1 cellular context compared by ENCODE assay signal in the genomic region with DNA sequence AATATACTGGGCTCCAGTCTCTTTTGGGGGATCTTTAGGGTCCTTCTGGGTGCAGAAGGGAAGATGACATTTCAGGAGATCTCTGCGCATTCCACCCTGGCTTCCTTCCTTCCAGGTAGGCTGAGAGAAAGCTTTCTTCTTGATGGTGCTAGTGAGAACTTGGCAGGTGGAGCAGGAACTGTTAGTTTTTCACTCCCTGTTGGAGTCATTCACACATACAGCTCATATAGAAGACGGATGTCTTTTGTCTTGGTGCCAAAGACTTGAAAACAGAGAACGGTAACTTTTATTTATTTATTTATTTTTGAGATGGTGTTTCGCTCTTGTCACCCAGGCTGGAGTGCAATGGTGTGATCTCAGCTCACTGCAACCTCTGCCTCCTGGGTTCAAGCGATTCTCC.
TF ChIP-seq lines count a peak whose summit lies in the region.

No MANE protein-coding gene starts in this region.

TF ChIP-seq in WTC11, 78 proteins besides CTCF, POLR2A, EP300 and RAD21 (continued from another document):
- TF ChIP-seq, protein P1, sequence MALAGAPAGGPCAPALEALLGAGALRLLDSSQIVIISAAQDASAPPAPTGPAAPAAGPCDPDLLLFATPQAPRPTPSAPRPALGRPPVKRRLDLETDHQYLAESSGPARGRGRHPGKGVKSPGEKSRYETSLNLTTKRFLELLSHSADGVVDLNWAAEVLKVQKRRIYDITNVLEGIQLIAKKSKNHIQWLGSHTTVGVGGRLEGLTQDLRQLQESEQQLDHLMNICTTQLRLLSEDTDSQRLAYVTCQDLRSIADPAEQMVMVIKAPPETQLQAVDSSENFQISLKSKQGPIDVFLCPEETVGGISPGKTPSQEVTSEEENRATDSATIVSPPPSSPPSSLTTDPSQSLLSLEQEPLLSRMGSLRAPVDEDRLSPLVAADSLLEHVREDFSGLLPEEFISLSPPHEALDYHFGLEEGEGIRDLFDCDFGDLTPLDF (CRISPR knock-in tag; IDR thresholded peaks at IDR 0.05): no peak
- TF ChIP-seq ESRRA (CRISPR knock-in tag; IDR thresholded peaks at IDR 0.05; ENCODE audit: borderline replicate concordance): no peak
- no peak for TF ChIP-seq KAT7 (CRISPR knock-in tag; IDR thresholded peaks at IDR 0.05; ENCODE audit: borderline replicate concordance)
- TF ChIP-seq, protein P2, sequence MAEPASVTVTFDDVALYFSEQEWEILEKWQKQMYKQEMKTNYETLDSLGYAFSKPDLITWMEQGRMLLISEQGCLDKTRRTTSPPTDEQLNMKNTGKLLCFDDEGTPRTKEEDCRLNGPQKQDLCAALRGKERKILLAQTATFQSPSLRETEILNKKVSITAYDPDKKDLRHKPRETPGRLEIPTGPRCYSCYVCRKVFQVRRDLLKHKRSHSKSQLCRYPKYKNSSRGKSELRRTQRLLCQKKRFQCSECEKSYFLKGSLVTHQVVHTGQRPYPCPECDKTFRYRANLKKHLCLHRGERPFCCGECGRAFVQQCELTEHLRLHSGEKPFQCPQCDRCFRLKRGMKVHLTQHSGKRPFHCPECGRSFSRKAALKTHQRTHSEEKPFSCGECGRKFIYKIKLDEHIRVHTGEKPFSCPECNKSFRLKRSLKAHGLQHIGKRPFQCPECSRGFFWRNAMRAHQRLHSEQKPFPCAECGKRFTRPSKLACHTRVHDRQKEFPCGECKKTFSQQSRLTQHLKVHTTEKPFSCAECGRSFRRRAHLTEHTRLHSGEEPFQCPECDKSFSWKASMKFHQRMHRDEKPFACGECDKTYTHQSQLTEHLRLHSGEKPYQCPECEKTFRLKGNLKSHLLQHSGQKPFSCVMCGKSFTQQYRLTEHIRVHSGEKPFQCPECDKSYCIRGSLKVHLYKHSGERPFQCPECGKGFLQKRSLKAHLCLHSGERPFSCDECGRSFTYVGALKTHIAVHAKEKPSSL (CRISPR knock-in tag; conservative IDR thresholded peaks at IDR 0.05): no peak
- TF ChIP-seq, protein P3, sequence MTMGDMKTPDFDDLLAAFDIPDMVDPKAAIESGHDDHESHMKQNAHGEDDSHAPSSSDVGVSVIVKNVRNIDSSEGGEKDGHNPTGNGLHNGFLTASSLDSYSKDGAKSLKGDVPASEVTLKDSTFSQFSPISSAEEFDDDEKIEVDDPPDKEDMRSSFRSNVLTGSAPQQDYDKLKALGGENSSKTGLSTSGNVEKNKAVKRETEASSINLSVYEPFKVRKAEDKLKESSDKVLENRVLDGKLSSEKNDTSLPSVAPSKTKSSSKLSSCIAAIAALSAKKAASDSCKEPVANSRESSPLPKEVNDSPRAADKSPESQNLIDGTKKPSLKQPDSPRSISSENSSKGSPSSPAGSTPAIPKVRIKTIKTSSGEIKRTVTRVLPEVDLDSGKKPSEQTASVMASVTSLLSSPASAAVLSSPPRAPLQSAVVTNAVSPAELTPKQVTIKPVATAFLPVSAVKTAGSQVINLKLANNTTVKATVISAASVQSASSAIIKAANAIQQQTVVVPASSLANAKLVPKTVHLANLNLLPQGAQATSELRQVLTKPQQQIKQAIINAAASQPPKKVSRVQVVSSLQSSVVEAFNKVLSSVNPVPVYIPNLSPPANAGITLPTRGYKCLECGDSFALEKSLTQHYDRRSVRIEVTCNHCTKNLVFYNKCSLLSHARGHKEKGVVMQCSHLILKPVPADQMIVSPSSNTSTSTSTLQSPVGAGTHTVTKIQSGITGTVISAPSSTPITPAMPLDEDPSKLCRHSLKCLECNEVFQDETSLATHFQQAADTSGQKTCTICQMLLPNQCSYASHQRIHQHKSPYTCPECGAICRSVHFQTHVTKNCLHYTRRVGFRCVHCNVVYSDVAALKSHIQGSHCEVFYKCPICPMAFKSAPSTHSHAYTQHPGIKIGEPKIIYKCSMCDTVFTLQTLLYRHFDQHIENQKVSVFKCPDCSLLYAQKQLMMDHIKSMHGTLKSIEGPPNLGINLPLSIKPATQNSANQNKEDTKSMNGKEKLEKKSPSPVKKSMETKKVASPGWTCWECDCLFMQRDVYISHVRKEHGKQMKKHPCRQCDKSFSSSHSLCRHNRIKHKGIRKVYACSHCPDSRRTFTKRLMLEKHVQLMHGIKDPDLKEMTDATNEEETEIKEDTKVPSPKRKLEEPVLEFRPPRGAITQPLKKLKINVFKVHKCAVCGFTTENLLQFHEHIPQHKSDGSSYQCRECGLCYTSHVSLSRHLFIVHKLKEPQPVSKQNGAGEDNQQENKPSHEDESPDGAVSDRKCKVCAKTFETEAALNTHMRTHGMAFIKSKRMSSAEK (CRISPR knock-in tag; IDR thresholded peaks at IDR 0.05; ENCODE audit: borderline replicate concordance): no peak
- no peak for TF ChIP-seq NFYB (CRISPR knock-in tag; conservative IDR thresholded peaks at IDR 0.05; ENCODE audit: low read depth)
- TF ChIP-seq MYBL2 (CRISPR knock-in tag; IDR thresholded peaks at IDR 0.05): no peak
- no peak for TF ChIP-seq ZNF671 (CRISPR knock-in tag; IDR thresholded peaks at IDR 0.05)
- TF ChIP-seq ZNF416 (CRISPR knock-in tag; IDR thresholded peaks at IDR 0.05): no peak
- no peak for TF ChIP-seq ZNF121 (CRISPR knock-in tag; IDR thresholded peaks at IDR 0.05)
- TF ChIP-seq, protein P4, sequence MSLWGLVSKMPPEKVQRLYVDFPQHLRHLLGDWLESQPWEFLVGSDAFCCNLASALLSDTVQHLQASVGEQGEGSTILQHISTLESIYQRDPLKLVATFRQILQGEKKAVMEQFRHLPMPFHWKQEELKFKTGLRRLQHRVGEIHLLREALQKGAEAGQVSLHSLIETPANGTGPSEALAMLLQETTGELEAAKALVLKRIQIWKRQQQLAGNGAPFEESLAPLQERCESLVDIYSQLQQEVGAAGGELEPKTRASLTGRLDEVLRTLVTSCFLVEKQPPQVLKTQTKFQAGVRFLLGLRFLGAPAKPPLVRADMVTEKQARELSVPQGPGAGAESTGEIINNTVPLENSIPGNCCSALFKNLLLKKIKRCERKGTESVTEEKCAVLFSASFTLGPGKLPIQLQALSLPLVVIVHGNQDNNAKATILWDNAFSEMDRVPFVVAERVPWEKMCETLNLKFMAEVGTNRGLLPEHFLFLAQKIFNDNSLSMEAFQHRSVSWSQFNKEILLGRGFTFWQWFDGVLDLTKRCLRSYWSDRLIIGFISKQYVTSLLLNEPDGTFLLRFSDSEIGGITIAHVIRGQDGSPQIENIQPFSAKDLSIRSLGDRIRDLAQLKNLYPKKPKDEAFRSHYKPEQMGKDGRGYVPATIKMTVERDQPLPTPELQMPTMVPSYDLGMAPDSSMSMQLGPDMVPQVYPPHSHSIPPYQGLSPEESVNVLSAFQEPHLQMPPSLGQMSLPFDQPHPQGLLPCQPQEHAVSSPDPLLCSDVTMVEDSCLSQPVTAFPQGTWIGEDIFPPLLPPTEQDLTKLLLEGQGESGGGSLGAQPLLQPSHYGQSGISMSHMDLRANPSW (CRISPR knock-in tag; conservative IDR thresholded peaks at IDR 0.05; ENCODE audit: low read depth): no peak
- TF ChIP-seq NFE2L1 (CRISPR knock-in tag; IDR thresholded peaks at IDR 0.05): no peak
